In genomic region chrX:66163849-66164401, GRCh38 we compare ENCODE assay signal across 8 cellular contexts. TPM values are rescaled to one million over a fixed set of nuclear protein-coding genes. Genes with fewer than 3 reads are reported as not detected.
DNase-seq lines count a peak whose midpoint lies in the region; ATAC-seq and TF ChIP-seq lines count a peak whose summit lies in the region.

Gene HEPH (plus strand): TSS chrX:66164247. CDS start chrX:66170571, 6,324 bp downstream.

- H3K36me3 Mint-ChIP-seq in activated naive CD8-positive, alpha-beta T cell treated with anti-CD3 and anti-CD28 coated beads, Interleukin-2, amount 50 U/mL, for 24 hours (ENCODE audit: low read depth), result no peaks in the 10 kb centered on the region

- TF ChIP-seq CTCF in BJ (IDR thresholded peaks at IDR 0.05; ENCODE audit: insufficient read depth, low read depth, low read length) (no peak), coronary artery (IDR thresholded peaks at IDR 0.05) (no peak)

- H3K9me3 Mint-ChIP-seq in activated naive CD8-positive, alpha-beta T cell treated with anti-CD3 and anti-CD28 coated beads, Interleukin-2, amount 50 U/mL, for 24 hours, result no peaks in the 10 kb centered on the region

- no peaks in the 10 kb centered on the region for H3K4me1 ChIP-seq in muscle layer of duodenum (ENCODE audit: control insufficient read depth in 1 of 2, insufficient read depth in 2 of 2, low read length in 2 of 2)

- H3K4me3 ChIP-seq in BJ (ENCODE audit: low read depth, low read length), result peak within 1 kb of the TSS; percentile 29
- peak within 1 kb of the TSS; percentile 64 for H3K4me3 ChIP-seq in coronary artery
- H3K4me3 ChIP-seq in muscle layer of duodenum (ENCODE audit: low read depth in 1 of 2, low read length in 2 of 2), result peak within 1 kb of the TSS; percentile 62 to 74

- no peak within 1 kb of the TSS for H3K27ac Mint-ChIP-seq in activated naive CD8-positive, alpha-beta T cell treated with anti-CD3 and anti-CD28 coated beads, Interleukin-2, amount 50 U/mL, for 24 hours

- DNase-seq in BJ (ENCODE audit: low read depth) (no peak), coronary artery (ENCODE audit: low spot score) (no peak), HCEC 1CT (no peak)
- DNase-seq in activated naive CD8-positive, alpha-beta T cell treated with anti-CD3 and anti-CD28 coated beads, Interleukin-2, amount 50 U/mL, for 24 hours, result no peak
- DNase-seq in stimulated activated CD8-positive, alpha-beta memory T cell treated with anti-CD3 and anti-CD28 coated beads, Interleukin-4, amount 100 ng/mL, for 48 hours, result no peak

- H3K36me3 ChIP-seq in BJ (ENCODE audit: control insufficient read depth, insufficient read depth, low read length) (no peaks in the 10 kb centered on the region), muscle layer of duodenum (ENCODE audit: control insufficient read depth in 1 of 2, insufficient read depth in 2 of 2, low read length in 2 of 2) (no peaks in the 10 kb centered on the region)

- CTCF ChIA-PET in BJ (lab: Yijun Ruan, JAX), result interaction anchor here (1.1 kb wide), 1 partner anchor 567 kb away, joined by 3 read pairs; no protein-coding TSS in a partner anchor

- ATAC-seq in HG02884 (IDR thresholded peaks at IDR 0.05; ENCODE audit: unreplicated experiment) (peak; percentile 73), GM21825 (IDR thresholded peaks at IDR 0.05; ENCODE audit: unreplicated experiment) (no peak)
- ATAC-seq in activated naive CD8-positive, alpha-beta T cell treated with anti-CD3 and anti-CD28 coated beads, Interleukin-2, amount 50 U/mL, for 24 hours, result no peak

- no peaks in the 10 kb centered on the region for H3K9me3 ChIP-seq in muscle layer of duodenum (ENCODE audit: control insufficient read depth in 1 of 2, low read length in 2 of 2)

- H3K27me3 Mint-ChIP-seq in activated naive CD8-positive, alpha-beta T cell treated with anti-CD3 and anti-CD28 coated beads, Interleukin-2, amount 50 U/mL, for 24 hours, result no peaks in the 10 kb centered on the region

- H3K27me3 ChIP-seq in BJ (ENCODE audit: control insufficient read depth, insufficient read depth, low read length) (no peaks in the 10 kb centered on the region), muscle layer of duodenum (ENCODE audit: low read depth, low read length) (no peaks in the 10 kb centered on the region)

- no peaks in the 10 kb centered on the region for H3K4me1 Mint-ChIP-seq in activated naive CD8-positive, alpha-beta T cell treated with anti-CD3 and anti-CD28 coated beads, Interleukin-2, amount 50 U/mL, for 24 hours

- H3K27ac ChIP-seq in coronary artery (peak within 1 kb of the TSS; percentile 19 to 21), muscle layer of duodenum (ENCODE audit: low read length) (peak within 1 kb of the TSS; percentile 70)

- POLR2A ChIA-PET in BJ (lab: Charles Lee), result no interaction called here

- H3K4me3 Mint-ChIP-seq in activated naive CD8-positive, alpha-beta T cell treated with anti-CD3 and anti-CD28 coated beads, Interleukin-2, amount 50 U/mL, for 24 hours, result no peak within 1 kb of the TSS

RNA-seq across cellular contexts. Expression of gene HEPH, which starts in this region (rescaled TPM):
- polyA plus RNA-seq in BJ (2011; rRNA removed), result 8.6 and 10.4 TPM in 2 replicates
- 3.3 and 3.9 TPM in 2 replicates for polyA minus RNA-seq in BJ (2011; rRNA and poly(A)+ RNA removed)
